Comparison of ENCODE assay signal across 1 cellular context in the genomic region with DNA sequence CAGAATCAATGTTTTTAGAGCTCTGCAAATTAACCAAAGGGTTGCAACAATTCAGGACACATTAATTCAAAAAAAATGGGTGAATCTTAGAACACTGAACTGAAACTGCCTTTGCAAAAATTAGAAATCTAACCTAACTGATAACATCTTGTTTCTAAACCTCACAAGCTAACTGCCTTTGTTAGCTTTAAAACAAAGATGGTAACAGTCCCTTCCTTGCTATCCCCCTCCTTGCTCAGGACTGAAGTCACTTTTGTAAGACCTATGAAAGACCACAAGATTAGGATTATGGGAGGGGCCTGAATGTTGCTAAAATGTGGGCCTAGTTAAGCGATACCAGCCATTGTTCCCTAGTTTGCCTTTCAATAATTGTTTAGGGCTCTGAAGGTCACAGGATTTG.
TF ChIP-seq lines count a peak whose summit lies in the region.

No MANE protein-coding gene starts in this region.

TF ChIP-seq in GM23338, 12 proteins besides CTCF, POLR2A, EP300 and RAD21 (continued from another document):
- TF ChIP-seq, protein P1, sequence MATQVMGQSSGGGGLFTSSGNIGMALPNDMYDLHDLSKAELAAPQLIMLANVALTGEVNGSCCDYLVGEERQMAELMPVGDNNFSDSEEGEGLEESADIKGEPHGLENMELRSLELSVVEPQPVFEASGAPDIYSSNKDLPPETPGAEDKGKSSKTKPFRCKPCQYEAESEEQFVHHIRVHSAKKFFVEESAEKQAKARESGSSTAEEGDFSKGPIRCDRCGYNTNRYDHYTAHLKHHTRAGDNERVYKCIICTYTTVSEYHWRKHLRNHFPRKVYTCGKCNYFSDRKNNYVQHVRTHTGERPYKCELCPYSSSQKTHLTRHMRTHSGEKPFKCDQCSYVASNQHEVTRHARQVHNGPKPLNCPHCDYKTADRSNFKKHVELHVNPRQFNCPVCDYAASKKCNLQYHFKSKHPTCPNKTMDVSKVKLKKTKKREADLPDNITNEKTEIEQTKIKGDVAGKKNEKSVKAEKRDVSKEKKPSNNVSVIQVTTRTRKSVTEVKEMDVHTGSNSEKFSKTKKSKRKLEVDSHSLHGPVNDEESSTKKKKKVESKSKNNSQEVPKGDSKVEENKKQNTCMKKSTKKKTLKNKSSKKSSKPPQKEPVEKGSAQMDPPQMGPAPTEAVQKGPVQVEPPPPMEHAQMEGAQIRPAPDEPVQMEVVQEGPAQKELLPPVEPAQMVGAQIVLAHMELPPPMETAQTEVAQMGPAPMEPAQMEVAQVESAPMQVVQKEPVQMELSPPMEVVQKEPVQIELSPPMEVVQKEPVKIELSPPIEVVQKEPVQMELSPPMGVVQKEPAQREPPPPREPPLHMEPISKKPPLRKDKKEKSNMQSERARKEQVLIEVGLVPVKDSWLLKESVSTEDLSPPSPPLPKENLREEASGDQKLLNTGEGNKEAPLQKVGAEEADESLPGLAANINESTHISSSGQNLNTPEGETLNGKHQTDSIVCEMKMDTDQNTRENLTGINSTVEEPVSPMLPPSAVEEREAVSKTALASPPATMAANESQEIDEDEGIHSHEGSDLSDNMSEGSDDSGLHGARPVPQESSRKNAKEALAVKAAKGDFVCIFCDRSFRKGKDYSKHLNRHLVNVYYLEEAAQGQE (IDR thresholded peaks at IDR 0.05; ENCODE audit: unreplicated experiment), result no peak
- TF ChIP-seq ZNF462 (CRISPR knock-in tag; IDR thresholded peaks at IDR 0.05), result no peak
- TF ChIP-seq ZNF114 (CRISPR knock-in tag; IDR thresholded peaks at IDR 0.05), result no peak
- no peak for TF ChIP-seq EZH2phosphoT487 (IDR thresholded peaks at IDR 0.05; ENCODE audit: unreplicated experiment)
- no peak for TF ChIP-seq ZNF331 (CRISPR knock-in tag; IDR thresholded peaks at IDR 0.05; ENCODE audit: low read depth)
- TF ChIP-seq STAT1 (IDR thresholded peaks at IDR 0.05; ENCODE audit: unreplicated experiment), result no peak
TF ChIP-seq in GM23338: peak in this region for 0.
